Comparison of ENCODE assay signal across 19 cellular contexts in the genomic region with DNA sequence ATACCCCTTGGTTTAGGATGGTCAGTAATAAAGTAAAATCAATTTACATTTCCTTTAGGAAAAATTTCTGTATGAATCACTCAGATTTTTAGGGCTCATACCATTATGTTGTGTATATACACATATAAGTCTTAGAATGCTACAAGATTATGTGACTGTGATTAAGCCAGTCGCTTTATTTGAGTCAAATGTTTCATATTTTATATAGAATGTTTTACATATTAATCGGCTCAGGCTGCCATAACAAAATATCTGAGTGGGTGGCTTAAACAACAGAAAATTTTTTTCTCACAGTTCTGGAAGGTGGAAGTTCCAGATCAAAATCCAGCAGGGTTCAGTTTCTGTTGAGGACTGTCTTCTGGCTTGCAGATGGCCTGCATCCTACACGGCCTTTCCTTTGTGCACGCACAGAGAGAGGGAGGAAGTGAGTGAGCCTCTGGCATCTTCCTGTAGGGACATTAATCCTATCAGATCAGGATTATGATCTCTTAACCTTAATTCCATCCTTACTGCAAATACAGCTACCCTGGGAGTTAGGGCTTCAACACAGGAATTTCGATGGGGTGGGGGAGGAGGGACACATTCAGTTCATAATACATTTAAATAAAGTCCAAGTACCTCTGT.
"Had no signal": no experiment of that assay in that cellular context is flagged by ENCODE, and none has a peak within 500 bp of the region (broad histone marks: within the 10 kb centered on the region; RNA-seq: fewer than 3 reads in every experiment).

No MANE protein-coding gene starts in this region.

- DNase-seq: activated CD4-positive, alpha-beta T cell treated with anti-CD3 and anti-CD28 coated beads, Interleukin-2, amount 10 ng/mL, durations not matched to agents 7 days and 5 days; activated CD4-positive, CD25-positive, alpha-beta regulatory T cell; activated CD8-positive, alpha-beta memory T cell treated with anti-CD3 and anti-CD28 coated beads, Interleukin-2, amount 50 U/mL, for 4 hours; activated CD8-positive, alpha-beta T cell treated with anti-CD3 and anti-CD28 coated beads, Interleukin-2, amount 10 ng/mL, durations not matched to agents 7 days and 5 days; activated effector memory CD4-positive, alpha-beta T cell treated with anti-CD3 and anti-CD28 coated beads, Interleukin-2, amount 50 U/mL, for 16 hours; activated naive CD4-positive, alpha-beta T cell treated with anti-CD3 and anti-CD28 coated beads, Interleukin-2, amount 50 U/mL, for 16 hours; activated T-cell treated with anti-CD3 and anti-CD28 coated beads, Interleukin-2, amount 50 U/mL, for 4 hours; aorta; brain microvascular endothelial cell; central memory CD4-positive, alpha-beta T cell; colonic mucosa; head of caudate nucleus; lower lobe of right lung; midbrain; stimulated activated CD4-positive, alpha-beta T cell treated with anti-CD3 and anti-CD28 coated beads, Interleukin-1b, Interleukin-23, amount 100 ng/mL, for 48 hours; uterus had no signal

- FAIRE-seq: frontal cortex, keratinocyte had no signal

- H3K27ac ChIP-seq: brain microvascular endothelial cell, colonic mucosa, lower lobe of right lung, tibial nerve, uterus had no signal

- H3K27me3 ChIP-seq: brain microvascular endothelial cell, colonic mucosa, tibial nerve, uterus had no signal

- H3K9me3 ChIP-seq: colonic mucosa, lower lobe of right lung, tibial nerve, uterus had no signal

- ATAC-seq: activated CD8-positive, alpha-beta T cell treated with anti-CD3 and anti-CD28 coated beads, Interleukin-2, amount 10 ng/mL, durations not matched to agents 7 days and 5 days; activated T-cell treated with anti-CD3 and anti-CD28 coated beads, Interleukin-2, amount 50 U/mL, for 4 hours had no signal

- H3K4me1 ChIP-seq: colonic mucosa, lower lobe of right lung, uterus had no signal

- H3K4me3 ChIP-seq: colonic mucosa, lower lobe of right lung, tibial nerve, uterus had no signal

- H3K36me3 ChIP-seq: brain microvascular endothelial cell, colonic mucosa, lower lobe of right lung, tibial nerve, uterus had no signal
